ENCODE assay signal across 15 cellular contexts in the genomic region with DNA sequence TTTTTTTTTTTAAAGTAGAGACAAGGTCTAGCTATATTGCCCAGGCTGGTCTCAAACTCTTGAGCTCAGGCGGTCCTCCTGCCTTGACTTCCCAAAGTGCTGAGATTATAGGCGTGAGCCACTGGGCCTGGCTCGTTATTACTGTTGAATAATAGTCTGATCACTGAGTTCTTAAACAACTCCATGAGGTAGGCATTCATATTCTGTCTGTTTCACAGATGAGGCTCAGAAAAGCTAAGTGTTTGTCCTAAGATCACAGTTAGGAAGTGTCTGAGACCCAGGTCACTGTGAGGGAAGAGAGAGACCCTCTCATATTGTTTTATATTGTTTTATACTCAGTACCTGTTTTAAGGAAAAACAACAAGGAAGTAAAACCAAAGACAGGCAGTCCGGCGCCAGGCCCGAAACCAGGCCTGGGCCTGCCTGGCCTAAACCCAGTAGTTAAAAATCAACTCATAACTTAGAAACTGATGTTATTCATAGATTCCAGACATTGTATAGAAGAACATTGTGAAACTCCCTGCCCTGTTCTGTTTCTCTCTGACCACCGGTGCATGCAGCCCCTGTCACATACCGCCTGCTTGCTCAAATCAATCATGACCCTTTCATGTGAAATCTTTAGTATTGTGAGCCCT. TPM values are rescaled to one million over a fixed set of nuclear protein-coding genes. Genes with fewer than 3 reads are reported as not detected.
A peak's percentile ranks its signal among the peaks of the same experiment; 100 is the strongest.
DNase-seq lines count a peak whose midpoint lies in the region; ATAC-seq, FAIRE-seq and TF ChIP-seq lines count a peak whose summit lies in the region.
"Not testable (repeated sequence)": the region's sequence is repeated elsewhere in the genome, so short reads cannot be mapped to it uniquely, and the experiment has no call there.
"Had no signal": no experiment of that assay in that cellular context is flagged by ENCODE, and none has a peak within 500 bp of the region (broad histone marks: within the 10 kb centered on the region; RNA-seq: fewer than 3 reads in every experiment).

No MANE protein-coding gene starts in this region.

- POLR2A ChIA-PET in GM12878 (lab: Charles Lee), result interaction anchor here (0.8 kb wide), 2 partner anchors 9 to 17 kb away, joined by 3 to 4 read pairs; no protein-coding TSS in a partner anchor

- FAIRE-seq in GM12878 (lab: Jason Lieb, UNC); pancreas (lab: Jason Lieb, UNC): not testable (repeated sequence)

- H3K9me3 ChIP-seq in BLaER1; KOPT-K1 (ENCODE audit: insufficient read depth, low read length, poor library complexity, severe bottlenecking); GM12878 (replicated peaks; ENCODE audit: control insufficient read depth, insufficient read depth, low read length); pancreas: not testable (repeated sequence)

- intact Hi-C loops in GM12878 (cut with micrococcal nuclease; ENCODE audit: unreplicated experiment), result loop anchor here (10.0 kb wide), 2 partner anchors 418 to 1538 kb away; partner anchors contain the start of genes ELK4 and MDM4
- intact Hi-C loops in pancreas (cut with DNase I), result not testable (repeated sequence)

- peak; percentile 7 for ATAC-seq in GM12878
- not testable (repeated sequence) for ATAC-seq in pancreas

- 0% methylated on average over 6 of the region's 8 CpGs for WGBS in GM12878 (ENCODE audit: insufficient coverage, insufficient replicate concordance, low lambda C conversion rate, missing lambda C conversion rate)
- WGBS in pancreas, 2 donors, result 75 to 88% methylated on average over 3 to 6 of the region's 8 CpGs

- H3K4me1 ChIP-seq in BLaER1 (peaks cover 42% of the 10 kb centered on the region), GM12878 (ENCODE audit: control insufficient read depth, insufficient read depth, low read length) (peaks cover 50% of the 10 kb centered on the region), pancreas (peaks cover 0 to 11% (median 3%) of the 10 kb centered on the region in 3 donors)

- H3K27me3 Mint-ChIP-seq in T-helper 1 cell treated with Interleukin-12 subunit alpha and Interleukin-12 subunit beta and Interleukin-4 antibody, amounts not matched to agents 30 μg/mL and 1 μg/mL, for 36 hours (ENCODE audit: low read depth), result peaks cover 31% of the 10 kb centered on the region

- H3K9ac ChIP-seq in BLaER1, result not testable (repeated sequence)
- peak overlapping the region; percentile 86 for H3K9ac ChIP-seq in GM12878 (ENCODE audit: control insufficient read depth, insufficient read depth, low read length)

- not testable (repeated sequence) for H3K27me3 ChIP-seq in BLaER1; GM12878 (replicated peaks in 1 of 2; ENCODE audit: control insufficient read depth in 2 of 2, insufficient read depth in 2 of 2, low read length in 1 of 2); pancreas

- TF ChIP-seq CTCF in GM12865 (IDR thresholded peaks at IDR 0.05; ENCODE audit: insufficient read depth, low read depth, low read length, missing control alignments); GM12878 (IDR thresholded peaks at IDR 0.05 in 2 of 3, conservative IDR thresholded peaks at IDR 0.05 in 1 of 3; ENCODE audit: control insufficient read depth in 2 of 3, extremely low read depth in 1 of 3, insufficient read depth in 1 of 3, low read depth in 3 of 3, low read length in 3 of 3); pancreas (IDR thresholded peaks at IDR 0.05): not testable (repeated sequence)

- BruUV-seq in GM12878 (replicated peaks; lab: Mats Ljungman, UMichigan), result not testable (repeated sequence)

- not testable (repeated sequence) for H3K4me3 ChIP-seq in BLaER1, pancreas
- peak overlapping the region; percentile 89 for H3K4me3 ChIP-seq in GM12865 (ENCODE audit: low read depth, low read length)
- H3K4me3 ChIP-seq in GM12878, result peak overlapping the region; percentile 70; the same call in 1 of the 2 replicates

- not testable (repeated sequence) for H3K9me3 Mint-ChIP-seq in T-helper 1 cell treated with Interleukin-12 subunit alpha and Interleukin-12 subunit beta and Interleukin-4 antibody, amounts not matched to agents 30 μg/mL and 1 μg/mL, for 36 hours

- CTCF ChIA-PET in GM12878 (lab: Yijun Ruan, JAX), result interaction anchor here (1.3 to 2.7 kb wide), 5 partner anchors 9 to 54 kb away, joined by 5 to 18 read pairs (median 8); no protein-coding TSS in a partner anchor

- H3K4me2 ChIP-seq in BLaER1, result peak overlapping the region; percentile 81
- peak overlapping the region; percentile 64 for H3K4me2 ChIP-seq in GM12878 (ENCODE audit: control insufficient read depth, insufficient read depth)

- TF ChIP-seq POLR2A in GM12878 (IDR thresholded peaks at IDR 0.05; ENCODE audit: low read depth, low read length), result not testable (repeated sequence)

- SMC1A ChIA-PET in GM12878 (lab: Charles Lee; ENCODE audit: uncharacterized antibody, unreplicated experiment), result interaction anchor here (0.6 to 1.5 kb wide), 5 partner anchors 9 to 136 kb away, joined by 3 to 6 read pairs (median 4); no protein-coding TSS in a partner anchor

- not testable (repeated sequence) for TF ChIP-seq EP300 in GM12878 (IDR thresholded peaks at IDR 0.05; ENCODE audit: borderline replicate concordance in 1 of 2, control insufficient read depth in 1 of 2, low read depth in 2 of 2, low read length in 2 of 2)

- H3K4me3 Mint-ChIP-seq in T-helper 1 cell treated with Interleukin-12 subunit alpha and Interleukin-12 subunit beta and Interleukin-4 antibody, amounts not matched to agents 30 μg/mL and 1 μg/mL, for 36 hours, result not testable (repeated sequence)

- not testable (repeated sequence) for H4K20me1 ChIP-seq in BLaER1; GM12878 (ENCODE audit: control insufficient read depth, insufficient read depth)

- in situ Hi-C loops in GM12878 (cut with MboI), result loop anchor here (5.0 to 10.0 kb wide), 2 partner anchors 732 to 770 kb away; no protein-coding TSS in a partner anchor

- H2AFZ ChIP-seq in GM12878 (ENCODE audit: control insufficient read depth, low read depth, low read length), result not testable (repeated sequence)

- TF ChIP-seq RAD21 in GM12878 (IDR thresholded peaks at IDR 0.05; ENCODE audit: insufficient read depth, low read depth, low read length), result not testable (repeated sequence)

- DNase-seq in GM12865 (ENCODE audit: low read depth) (peak; percentile 49), kidney tubule cell (ENCODE audit: low spot score) (peak; percentile 56)
- DNase-seq in GM12878 (ENCODE audit: low read depth, low spot score); pancreas: not testable (repeated sequence)

- H3K36me3 Mint-ChIP-seq in T-helper 1 cell treated with Interleukin-12 subunit alpha and Interleukin-12 subunit beta and Interleukin-4 antibody, amounts not matched to agents 30 μg/mL and 1 μg/mL, for 36 hours (ENCODE audit: low read depth), result not testable (repeated sequence)

- peak overlapping the region; percentile 32 for H3K27ac Mint-ChIP-seq in T-helper 1 cell treated with Interleukin-12 subunit alpha and Interleukin-12 subunit beta and Interleukin-4 antibody, amounts not matched to agents 30 μg/mL and 1 μg/mL, for 36 hours

- not testable (repeated sequence) for H3K36me3 ChIP-seq in BLaER1; KOPT-K1 (ENCODE audit: insufficient read depth, low read length); GM12878 (ENCODE audit: control insufficient read depth in 2 of 2, insufficient read depth in 2 of 2, low read length in 1 of 2); pancreas

- peaks cover 39% of the 10 kb centered on the region for H3K4me1 Mint-ChIP-seq in T-helper 1 cell treated with Interleukin-12 subunit alpha and Interleukin-12 subunit beta and Interleukin-4 antibody, amounts not matched to agents 30 μg/mL and 1 μg/mL, for 36 hours (ENCODE audit: low read depth)

- peaks cover 46% of the 10 kb centered on the region for H3K79me2 ChIP-seq in GM12878 (ENCODE audit: control insufficient read depth, insufficient read depth, low read length)

- RAD21 ChIA-PET in GM12878 (lab: Charles Lee; ENCODE audit: unreplicated experiment), result interaction anchor here (0.6 to 2.4 kb wide), 9 partner anchors 10 to 869 kb away, joined by 3 to 13 read pairs (median 3); partner anchors contain the start of gene FCMR

- H3K27ac ChIP-seq in BLaER1, result peak overlapping the region; percentile 68
- peak overlapping the region; percentile 51 for H3K27ac ChIP-seq in KOPT-K1 (ENCODE audit: low read depth, low read length, poor library complexity, severe bottlenecking)
- peak overlapping the region; percentile 98 for H3K27ac ChIP-seq in GM12878 (ENCODE audit: control insufficient read depth, insufficient read depth)
- H3K27ac ChIP-seq in pancreas, result peak overlapping the region in 3 of 4 donors; percentile 9 to 81 (median 69)

RNA-seq across cellular contexts. Expression of gene RHEX, which starts 0.6 kb away (rescaled TPM):
- total RNA-seq in GM12878 (2013; cell fraction: nucleolus; rRNA removed), result 4.2 and 5.3 TPM in 2 replicates
- total RNA-seq in GM12878 (2014; rRNA removed) (5.1 and 5.7 TPM in 2 replicates), GM12878 (2014; rRNA removed; fragmentation: Illumina TruSeq; extraction: Trizol) (5.8 and 6.0 TPM in 2 replicates), GM12878 (2021) (7.7 and 11.4 TPM in 2 replicates), pancreas (1 to 10 TPM in 2 of 6 donors, under 1 TPM in 4; 0.35 to 2.3 (median 0.56) TPM)
- polyA plus RNA-seq in GM12878 (2011; ENCODE audit: low read depth), result 3.3 TPM
- polyA plus RNA-seq in GM12878 (2011; rRNA removed) (2.4 and 2.8 TPM in 2 replicates), GM12878 (2014; fragmentation: Illumina TruSeq; extraction: Trizol) (5.6 and 7.3 TPM in 2 replicates), GM12878 (2014; fragmentation: Nextera tagmentation; extraction: Ambion mirVana) (1 to 10 TPM; 5.7 TPM), GM12878 (2014; rRNA removed) (3.9 and 5.5 TPM in 2 replicates), GM12878 (2016; fragmentation: Nextera tagmentation; extraction: Ambion mirVana) (1 to 10 TPM; 3.5 to 3.9 TPM), pancreas (1 to 10 TPM in 1 of 2 donors, under 1 TPM in 1; 0.72 to 1.0 TPM)
- 1.5 and 1.6 TPM in 2 replicates for polyA plus RNA-seq in GM12878 (2011; cell fraction: cytosol; rRNA removed)
- 11.0 and 17.7 TPM in 2 replicates for polyA plus RNA-seq in GM12878 (2011; cell fraction: nucleus; rRNA removed)
- polyA plus RNA-seq in GM12878 (2012), result 2.5 and 7.6 TPM in 2 replicates
- polyA minus RNA-seq in GM12878 (2011; rRNA and poly(A)+ RNA removed), result 4.0 and 5.3 TPM in 2 replicates
- 1.1 and 1.4 TPM in 2 replicates for polyA minus RNA-seq in GM12878 (2011; cell fraction: cytosol; rRNA and poly(A)+ RNA removed)
- 7.9 and 10.5 TPM in 2 replicates for polyA minus RNA-seq in GM12878 (2011; cell fraction: nucleus; rRNA and poly(A)+ RNA removed)
- total RNA-seq: A172; CD8-positive, alpha-beta memory T cell; GM23248; HT-29; LHCN-M2; SK-MEL-5 had no signal
- polyA plus RNA-seq: BJ; CD8-positive, alpha-beta memory T cell; GM23248 had no signal

RNA-seq across cellular contexts. Expression of gene CTSE, which starts 28.7 kb away (rescaled TPM):
- total RNA-seq in GM12878 (2013; cell fraction: nucleolus; rRNA removed), result not detected in 2 replicates
- total RNA-seq in GM12878 (2014; rRNA removed) (not detected in 2 replicates), GM12878 (2014; rRNA removed; fragmentation: Illumina TruSeq; extraction: Trizol) (not detected in 2 replicates), GM12878 (2021) (0.26 TPM in 1 of 2 replicates, not detected in the other), pancreas (10 to 100 TPM in 1 of 6 donors, 1 to 10 TPM in 3, under 1 TPM in 2; 0.51 to 42.4 (median 4.8) TPM)
- not detected for polyA plus RNA-seq in GM12878 (2011; ENCODE audit: low read depth)
- polyA plus RNA-seq in GM12878 (2011; rRNA removed) (not detected in 2 replicates), GM12878 (2014; fragmentation: Illumina TruSeq; extraction: Trizol) (not detected in 2 replicates), GM12878 (2014; fragmentation: Nextera tagmentation; extraction: Ambion mirVana) (not detected), GM12878 (2014; rRNA removed) (not detected in 2 replicates), GM12878 (2016; fragmentation: Nextera tagmentation; extraction: Ambion mirVana) (not detected), pancreas (1 to 10 TPM in 1 of 2 donors, under 1 TPM in 1; 0.63 to 3.8 TPM)
- not detected in 2 replicates for polyA plus RNA-seq in GM12878 (2011; cell fraction: cytosol; rRNA removed)
- polyA plus RNA-seq in GM12878 (2011; cell fraction: nucleus; rRNA removed), result not detected in 2 replicates
- not detected in 2 replicates for polyA plus RNA-seq in GM12878 (2012)
- not detected in 2 replicates for polyA minus RNA-seq in GM12878 (2011; rRNA and poly(A)+ RNA removed)
- not detected in 2 replicates for polyA minus RNA-seq in GM12878 (2011; cell fraction: cytosol; rRNA and poly(A)+ RNA removed)
- not detected in 2 replicates for polyA minus RNA-seq in GM12878 (2011; cell fraction: nucleus; rRNA and poly(A)+ RNA removed)
- total RNA-seq: A172; CD8-positive, alpha-beta memory T cell; GM23248; LHCN-M2; Right ventricle myocardium inferior; SK-MEL-5 had no signal
- polyA plus RNA-seq: BJ; CD8-positive, alpha-beta memory T cell; GM23248 had no signal

RNA-seq across cellular contexts. Expression of gene RAB7B, which starts 49.2 kb away (rescaled TPM):
- not detected in 2 replicates for total RNA-seq in GM12878 (2013; cell fraction: nucleolus; rRNA removed)
- total RNA-seq in GM12878 (2014; rRNA removed) (not detected in 2 replicates), GM12878 (2014; rRNA removed; fragmentation: Illumina TruSeq; extraction: Trizol) (not detected in 2 replicates), GM12878 (2021) (not detected in 2 replicates), pancreas (1 to 10 TPM in 2 of 6 donors, under 1 TPM in 4; 0.24 to 4.0 (median 0.41) TPM)
- polyA plus RNA-seq in GM12878 (2011; ENCODE audit: low read depth), result not detected
- polyA plus RNA-seq in GM12878 (2011; rRNA removed) (not detected in 2 replicates), GM12878 (2014; fragmentation: Illumina TruSeq; extraction: Trizol) (not detected in 2 replicates), GM12878 (2014; fragmentation: Nextera tagmentation; extraction: Ambion mirVana) (not detected), GM12878 (2014; rRNA removed) (0.05 TPM in 1 of 2 replicates, not detected in the other), GM12878 (2016; fragmentation: Nextera tagmentation; extraction: Ambion mirVana) (under 1 TPM in 1 of 2 experiments, not detected in 1; 0.09 TPM), pancreas (under 1 TPM; 0.73 to 0.95 TPM)
- polyA plus RNA-seq in GM12878 (2011; cell fraction: cytosol; rRNA removed), result not detected in 2 replicates
- not detected in 2 replicates for polyA plus RNA-seq in GM12878 (2011; cell fraction: nucleus; rRNA removed)
- not detected in 2 replicates for polyA plus RNA-seq in GM12878 (2012)
- not detected in 2 replicates for polyA minus RNA-seq in GM12878 (2011; rRNA and poly(A)+ RNA removed)
- not detected in 2 replicates for polyA minus RNA-seq in GM12878 (2011; cell fraction: cytosol; rRNA and poly(A)+ RNA removed)
- not detected in 2 replicates for polyA minus RNA-seq in GM12878 (2011; cell fraction: nucleus; rRNA and poly(A)+ RNA removed)
- polyA plus RNA-seq: CD8-positive, alpha-beta memory T cell had no signal
